In the genomic region with DNA sequence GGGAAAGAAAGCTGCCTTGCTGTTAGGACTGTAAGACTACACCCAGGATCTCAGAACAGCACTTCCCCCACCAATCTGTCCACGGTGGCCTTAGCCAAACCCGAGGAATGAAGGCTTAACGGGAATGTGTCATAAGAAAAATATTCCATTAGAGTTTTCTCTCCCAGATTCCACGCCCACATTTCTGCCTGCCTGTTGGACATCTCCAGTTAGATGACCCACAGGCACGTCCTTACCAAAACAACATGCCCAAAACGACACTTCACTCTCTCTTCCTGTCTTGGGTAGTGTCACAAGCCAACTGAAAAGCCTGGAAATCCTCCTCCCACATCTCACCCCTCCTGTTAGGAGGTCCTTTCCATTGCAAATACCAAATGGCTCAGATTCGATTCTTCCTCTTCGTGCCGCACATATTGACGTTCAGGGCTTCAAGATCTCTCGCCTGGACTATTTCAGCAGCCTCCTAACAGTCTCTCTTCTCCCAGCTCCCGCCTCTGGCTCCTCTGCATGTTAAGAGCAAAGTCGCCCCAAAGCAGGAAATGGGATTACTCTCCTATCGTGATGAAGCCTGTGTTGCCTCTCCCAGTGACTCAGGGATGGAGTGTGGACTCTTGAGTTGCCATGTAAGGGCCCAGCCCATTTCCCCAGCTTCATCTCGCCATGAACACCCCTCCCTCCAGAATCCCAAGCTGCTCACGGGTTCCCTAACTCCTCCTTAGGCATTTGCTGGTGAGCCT, we compare ENCODE assay signal across 8 cellular contexts.
DNase-seq lines count a peak whose midpoint lies in the region; ATAC-seq, FAIRE-seq and TF ChIP-seq lines count a peak whose summit lies in the region.

No MANE protein-coding gene starts in this region.

- peaks cover 29% of the 10 kb centered on the region for H3K9me1 ChIP-seq in IMR-90 (ENCODE audit: insufficient read depth, low read length)

- H3K4ac ChIP-seq in IMR-90 (ENCODE audit: low read depth, low read length): peak overlapping the region; percentile 91

- TF ChIP-seq POLR2A in IMR-90 (IDR thresholded peaks at IDR 0.05; ENCODE audit: low read depth, low read length): peak; percentile 67; the same call in 1 of the 2 replicates
- TF ChIP-seq POLR2A in HepG2 (IDR thresholded peaks at IDR 0.05; ENCODE audit: insufficient read depth in 1 of 2, low read depth in 2 of 2, low read length in 2 of 2): no peak
- no peak for TF ChIP-seq POLR2A in transverse colon (IDR thresholded peaks at IDR 0.05)

- H2BK5ac ChIP-seq in IMR-90 (ENCODE audit: low read depth, low read length, poor library complexity, severe bottlenecking): peak overlapping the region; percentile 76

- no peak for TF ChIP-seq EP300 in HepG2 (IDR thresholded peaks at IDR 0.05; ENCODE audit: low read depth in 2 of 2, low read length in 2 of 2)
- TF ChIP-seq EP300 in HepG2 (CRISPR knock-in tag; IDR thresholded peaks at IDR 0.05; ENCODE audit: borderline replicate concordance): no peak
- TF ChIP-seq EP300 in transverse colon (IDR thresholded peaks at IDR 0.05; ENCODE audit: low read depth): no peak

- dilution Hi-C loops in IMR-90 (cut with HindIII; ENCODE audit: low sequenced_read_pairs, unreplicated experiment): no loop called here

- H3K9ac ChIP-seq in IMR-90 (ENCODE audit: low read depth, low read length): peak overlapping the region; percentile 4
- peak overlapping the region; percentile 38; the same call in 1 of the 2 replicates for H3K9ac ChIP-seq in HepG2 (ENCODE audit: insufficient read depth, low read depth, low read length)

- H3K4me2 ChIP-seq in IMR-90 (ENCODE audit: low read depth, low read length) (peak overlapping the region; percentile 39), HepG2 (ENCODE audit: low read depth, low read length) (peak overlapping the region; percentile 67)

- peak; percentile 53 for TF ChIP-seq RAD21 in IMR-90 (IDR thresholded peaks at IDR 0.05; ENCODE audit: low read length)
- TF ChIP-seq RAD21 in HepG2 (CRISPR knock-in tag; IDR thresholded peaks at IDR 0.05): no peak

- H3K27ac ChIP-seq in IMR-90 (ENCODE audit: insufficient read depth, low read length) (peak overlapping the region; percentile 78), HepG2 (ENCODE audit: extremely low read length, insufficient read depth, low read length) (no peak overlapping the region), transverse colon (peak overlapping the region; percentile 66 to 76 (median 75))

- H3K36me3 ChIP-seq in IMR-90 (ENCODE audit: control insufficient read depth, insufficient read depth, low read length) (no peaks in the 10 kb centered on the region), HepG2 (replicated peaks in 1 of 2; ENCODE audit: control insufficient read depth in 1 of 2, insufficient read depth in 2 of 2, low read length in 2 of 2) (no peaks in the 10 kb centered on the region), transverse colon (no peaks in the 10 kb centered on the region)

- H3K27me3 ChIP-seq in IMR-90 (ENCODE audit: control insufficient read depth, insufficient read depth, low read length): no peaks in the 10 kb centered on the region
- no peaks in the 10 kb centered on the region for H3K27me3 ChIP-seq in HepG2 (ENCODE audit: control insufficient read depth in 1 of 2, insufficient read depth in 2 of 2, low read length in 2 of 2)
- H3K27me3 ChIP-seq in transverse colon: no peaks in the 10 kb centered on the region

- CTCF ChIA-PET in IMR-90 (lab: Yijun Ruan, JAX) (interaction anchor here (0.8 kb wide), 1 partner anchor 323 kb away, joined by 3 read pairs; no protein-coding TSS in a partner anchor), HepG2 (lab: Yijun Ruan, JAX; ENCODE audit: low intra/inter-chr PET ratio, low total read pairs) (no interaction called here)

- peak overlapping the region; percentile 57 for H4K5ac ChIP-seq in IMR-90 (ENCODE audit: low read depth, low read length)

- peak overlapping the region; percentile 89 for H2BK20ac ChIP-seq in IMR-90 (ENCODE audit: low read depth, low read length)

- TF ChIP-seq CTCF in IMR-90 (conservative IDR thresholded peaks at IDR 0.05; ENCODE audit: low read depth, low read length): no peak
- no peak for TF ChIP-seq CTCF in chondrocyte (IDR thresholded peaks at IDR 0.05)
- no peak for TF ChIP-seq CTCF in HepG2 (CRISPR knock-in tag; IDR thresholded peaks at IDR 0.05)
- TF ChIP-seq CTCF in transverse colon (IDR thresholded peaks at IDR 0.05): no peak
- TF ChIP-seq CTCF in glutamatergic neuron (IDR thresholded peaks at IDR 0.05; ENCODE audit: partially characterized antibody, unreplicated experiment): no peak

- peak overlapping the region; percentile 17 for H2AK5ac ChIP-seq in IMR-90 (ENCODE audit: low read depth, low read length)

- H4K20me1 ChIP-seq in IMR-90 (ENCODE audit: insufficient read depth, low read length): no peaks in the 10 kb centered on the region
- H4K20me1 ChIP-seq in HepG2 (ENCODE audit: insufficient read depth, low read length): no peaks in the 10 kb centered on the region

- H4K91ac ChIP-seq in IMR-90 (ENCODE audit: insufficient read depth, low read depth, low read length): peak overlapping the region; percentile 94

- H3K4me3 ChIP-seq in IMR-90 (ENCODE audit: insufficient read depth, low read depth, low read length) (no peak overlapping the region), HepG2 (replicated peaks in 1 of 3; ENCODE audit: insufficient read depth in 1 of 3, low read depth in 2 of 3, low read length in 3 of 3) (peak overlapping the region in 2 of 3 experiments; percentile 12 to 25; a peak in 3 of 6 replicates), transverse colon (peak overlapping the region in 1 of 4 donors; percentile 10)

- intact Hi-C loops in IMR-90 (cut with micrococcal nuclease) (loop anchor here (2.0 to 5.0 kb wide), 3 partner anchors 37 to 241 kb away; no protein-coding TSS in a partner anchor), HepG2 (cut with micrococcal nuclease; ENCODE audit: unreplicated experiment) (no loop called here), transverse colon (cut with DNase I; ENCODE audit: low total_unique reads) (no loop called here)

- H3K36me3 Mint-ChIP-seq in chondrocyte (ENCODE audit: low read depth) (no peaks in the 10 kb centered on the region), glutamatergic neuron (ENCODE audit: unreplicated experiment) (peaks cover 7% of the 10 kb centered on the region)

- no peaks in the 10 kb centered on the region for H3K79me2 ChIP-seq in HepG2 (ENCODE audit: insufficient read depth, low read length)

- peak overlapping the region; percentile 94 for H2BK120ac ChIP-seq in IMR-90 (ENCODE audit: low read depth, low read length)

- H2AK9ac ChIP-seq in IMR-90 (replicated peaks; ENCODE audit: low read depth, low read length, poor library complexity): peak overlapping the region; percentile 0

- H3K9me3 ChIP-seq in IMR-90 (ENCODE audit: control insufficient read depth, insufficient read depth, low read length): no peaks in the 10 kb centered on the region
- no peaks in the 10 kb centered on the region for H3K9me3 ChIP-seq in HepG2 (ENCODE audit: low read length)
- H3K9me3 ChIP-seq in transverse colon: no peaks in the 10 kb centered on the region

- peak overlapping the region; percentile 95 for H3K27ac Mint-ChIP-seq in chondrocyte (ENCODE audit: unreplicated experiment)
- no peak overlapping the region for H3K27ac Mint-ChIP-seq in glutamatergic neuron (ENCODE audit: unreplicated experiment)

- H3K18ac ChIP-seq in IMR-90 (ENCODE audit: low read depth, low read length): peak overlapping the region; percentile 65

- in situ Hi-C loops in IMR-90 (cut with MboI; ENCODE audit: low sequenced_read_pairs) (no loop called here), HepG2 (cut with HindIII; ENCODE audit: extremely low pct_ligation_motif_present, low pct_unique_long_range_greater_than_20kb) (no loop called here), transverse colon (cut with MboI; ENCODE audit: low pct_ligation_motif_present in 1 of 4, low pct_unique_long_range_greater_than_20kb in 1 of 4, low sequenced_read_pairs in 3 of 4) (no loop called here)

- peak overlapping the region; percentile 53 for H2BK15ac ChIP-seq in IMR-90 (ENCODE audit: low read depth, low read length)

- peak overlapping the region; percentile 5 for H3K23ac ChIP-seq in IMR-90 (ENCODE audit: low read depth, low read length)

- peaks cover 55% of the 10 kb centered on the region for H3K4me1 Mint-ChIP-seq in chondrocyte (ENCODE audit: low read depth)
- no peaks in the 10 kb centered on the region for H3K4me1 Mint-ChIP-seq in glutamatergic neuron (ENCODE audit: low read depth, unreplicated experiment)

- peak overlapping the region; percentile 56 for H3K4me3 Mint-ChIP-seq in chondrocyte (ENCODE audit: unreplicated experiment)
- H3K4me3 Mint-ChIP-seq in glutamatergic neuron (ENCODE audit: unreplicated experiment): no peak overlapping the region

- peak overlapping the region; percentile 66 for H2AFZ ChIP-seq in IMR-90 (replicated peaks; ENCODE audit: low read length, poor library complexity)
- H2AFZ ChIP-seq in HepG2 (ENCODE audit: low read length): peak overlapping the region; percentile 20

- no peak for FAIRE-seq in HepG2 (lab: Jason Lieb, UNC)

- peaks cover 0 to 11% of the 10 kb centered on the region in 2 experiments; a peak in 2 of 4 replicates for H3K79me1 ChIP-seq in IMR-90 (ENCODE audit: low read depth in 1 of 2, low read length in 2 of 2)

- 54% methylated on average over 8 of the region's 16 CpGs; no CpG with 5 or more reads in 1 of the 2 experiments for WGBS in IMR-90 (ENCODE audit: extremely low coverage in 2 of 2, insufficient read length in 1 of 2), 2 experiments
- 39% methylated on average over 16 of the region's 16 CpGs for WGBS in HepG2 (ENCODE audit: low lambda C conversion rate)
- WGBS in transverse colon (ENCODE audit: low coverage in 1 of 2), 2 donors: 51 to 75% methylated on average over 11 to 16 of the region's 16 CpGs

- H3K27me3 Mint-ChIP-seq in chondrocyte (ENCODE audit: low read depth) (no peaks in the 10 kb centered on the region), glutamatergic neuron (ENCODE audit: unreplicated experiment) (no peaks in the 10 kb centered on the region)

- POLR2A ChIA-PET in IMR-90 (lab: Charles Lee; ENCODE audit: unreplicated experiment) (interaction anchor here (0.6 kb wide), 1 partner anchor 310 kb away, joined by 9 read pairs; no protein-coding TSS in a partner anchor), HepG2 (lab: Yijun Ruan, JAX) (interaction anchor here (1.6 kb wide), 1 partner anchor 10 kb away, joined by 4 read pairs; no protein-coding TSS in a partner anchor)

- H4K8ac ChIP-seq in IMR-90 (ENCODE audit: low read depth in 2 of 2, low read length in 2 of 2): peak overlapping the region; percentile 36 to 90

- DNase-seq in IMR-90: peak; percentile 98
- DNase-seq in chondrocyte (ENCODE audit: low spot score): no peak
- peak; percentile 62 for DNase-seq in HepG2 (ENCODE audit: low spot score)
- DNase-seq in transverse colon: peak; percentile 29
- no peak for DNase-seq in stimulated activated CD4-positive, alpha-beta T cell treated with anti-CD3 and anti-CD28 coated beads, Interleukin-4, amount 100 ng/mL, for 24 hours
- no peak for DNase-seq in glutamatergic neuron
- no peak for DNase-seq in ecto neural progenitor cell (ENCODE audit: low spot score)

- peak overlapping the region; percentile 21 for H3K14ac ChIP-seq in IMR-90 (replicated peaks; ENCODE audit: low read depth, low read length)

- H3K9me3 Mint-ChIP-seq in chondrocyte (ENCODE audit: low read depth): no peaks in the 10 kb centered on the region
- no peaks in the 10 kb centered on the region for H3K9me3 Mint-ChIP-seq in glutamatergic neuron (ENCODE audit: unreplicated experiment)

- BruUV-seq in IMR-90 (replicated peaks; lab: Mats Ljungman, UMichigan): no TSS peak
- BruUV-seq in HepG2 (replicated peaks; lab: Mats Ljungman, UMichigan): no TSS peak

- peaks cover 38% of the 10 kb centered on the region for H3K4me1 ChIP-seq in IMR-90 (ENCODE audit: control insufficient read depth, insufficient read depth, low read length)
- H3K4me1 ChIP-seq in HepG2 (ENCODE audit: insufficient read depth, low read length): peaks cover 36% of the 10 kb centered on the region
- H3K4me1 ChIP-seq in transverse colon: peaks cover 0 to 4% (median 2%) of the 10 kb centered on the region in 4 donors

- H3K56ac ChIP-seq in IMR-90 (ENCODE audit: extremely low read depth, insufficient read depth, low read length): peak overlapping the region; percentile 73

- peak; percentile 86 for ATAC-seq in IMR-90 (ENCODE audit: low read depth)
- peak; percentile 37 for ATAC-seq in HepG2
- no peak for ATAC-seq in HG02642 (IDR thresholded peaks at IDR 0.05; ENCODE audit: poor library complexity, unreplicated experiment)

Comparison
In these comparisons a context has a peak if more than half of its experiments do, and no peak if none do; other contexts are left out.
1. DNase-seq: peak in IMR-90 (single experiment), HepG2 (single experiment) and transverse colon (single experiment); none in chondrocyte (single experiment), stimulated activated CD4-positive, alpha-beta T cell treated with anti-CD3 and anti-CD28 coated beads, Interleukin-4, amount 100 ng/mL, for 24 hours (single experiment), glutamatergic neuron (single experiment) and ecto neural progenitor cell (single experiment).